ENCODE assay signal across 8 cellular contexts in the genomic region with DNA sequence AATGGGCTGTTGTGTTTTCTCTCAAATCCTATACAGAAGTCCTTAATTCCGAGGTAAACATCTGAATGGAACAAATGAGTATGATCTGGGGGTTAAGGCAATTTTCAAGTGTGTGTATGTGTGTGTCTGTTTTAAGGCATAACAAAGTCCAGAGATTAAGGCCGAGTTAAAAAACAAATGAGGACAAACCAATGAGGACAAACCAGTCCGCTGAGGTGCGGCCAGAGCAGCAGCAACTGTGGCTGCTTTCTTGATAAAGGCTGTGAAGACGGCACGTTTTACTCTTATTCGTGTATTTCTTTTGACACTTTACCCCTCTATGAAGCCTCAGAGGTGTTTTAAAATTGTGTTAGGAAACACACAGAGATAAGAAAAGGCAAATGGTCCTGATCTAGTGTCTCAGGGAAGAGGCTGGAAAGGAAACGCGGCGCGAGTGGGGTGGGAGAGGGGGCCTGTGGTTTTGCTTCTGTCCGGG. TPM values are rescaled to one million over a fixed set of nuclear protein-coding genes. Genes with fewer than 3 reads are reported as not detected.
DNase-seq lines count a peak whose midpoint lies in the region; ATAC-seq and TF ChIP-seq lines count a peak whose summit lies in the region.

No MANE protein-coding gene starts in this region.

- WGBS in aorta, 2 donors = 1% methylated on average over 12 of the region's 12 CpGs

- no peaks in the 10 kb centered on the region for H3K36me3 Mint-ChIP-seq in activated naive CD4-positive, alpha-beta T cell treated with anti-CD3 and anti-CD28 coated beads, Interleukin-2, amount 10 ng/mL, durations not matched to agents 7 days and 5 days

- H3K27ac Mint-ChIP-seq in activated naive CD4-positive, alpha-beta T cell treated with anti-CD3 and anti-CD28 coated beads, Interleukin-2, amount 10 ng/mL, durations not matched to agents 7 days and 5 days = no peak overlapping the region

- intact Hi-C loops in Right ventricle myocardium superior (cut with DNase I) (loop anchor here (5.0 kb wide), 1 partner anchor 81 kb away; no protein-coding TSS in a partner anchor), Right ventricle myocardium inferior (cut with DNase I) (loop anchor here (5.0 kb wide), 2 partner anchors 41 to 91 kb away; no protein-coding TSS in a partner anchor), lower lobe of right lung (cut with DNase I) (no loop called here), aorta (cut with DNase I) (loop anchor here (5.0 to 10.0 kb wide), 5 partner anchors 134 to 706 kb away; no protein-coding TSS in a partner anchor)

- H3K4me1 ChIP-seq in lower lobe of right lung (peaks cover 18% of the 10 kb centered on the region), aorta (ENCODE audit: control insufficient read depth in 1 of 2, insufficient read depth in 2 of 2, low read length in 2 of 2) (peaks cover 0 to 2% of the 10 kb centered on the region in 2 donors)

- ATAC-seq in Right ventricle myocardium superior (ENCODE audit: poor library complexity) (peak; percentile 12), Right ventricle myocardium inferior (no peak), lower lobe of right lung (peak in 1 of 2 donors; percentile 9), aorta (ENCODE audit: low FRiP score) (no peak), GM18517 (IDR thresholded peaks at IDR 0.05; ENCODE audit: unreplicated experiment) (no peak)

- H3K9me3 ChIP-seq in lower lobe of right lung = no peaks in the 10 kb centered on the region
- no peaks in the 10 kb centered on the region for H3K9me3 ChIP-seq in aorta (ENCODE audit: control insufficient read depth, low read length)

- H3K9me3 Mint-ChIP-seq in activated naive CD4-positive, alpha-beta T cell treated with anti-CD3 and anti-CD28 coated beads, Interleukin-2, amount 10 ng/mL, durations not matched to agents 7 days and 5 days = no peaks in the 10 kb centered on the region

- H3K27ac ChIP-seq in lower lobe of right lung = peak overlapping the region; percentile 94
- peak overlapping the region; percentile 89 to 95 for H3K27ac ChIP-seq in aorta (ENCODE audit: low read depth in 1 of 2, low read length in 2 of 2)

- H3K4me3 Mint-ChIP-seq in activated naive CD4-positive, alpha-beta T cell treated with anti-CD3 and anti-CD28 coated beads, Interleukin-2, amount 10 ng/mL, durations not matched to agents 7 days and 5 days = no peak overlapping the region

- TF ChIP-seq CTCF in cardiac fibroblast (IDR thresholded peaks at IDR 0.05; ENCODE audit: low read depth, low read length) (no peak), lower lobe of right lung (IDR thresholded peaks at IDR 0.05) (no peak)

- peaks cover 37% of the 10 kb centered on the region for H3K27me3 Mint-ChIP-seq in activated naive CD4-positive, alpha-beta T cell treated with anti-CD3 and anti-CD28 coated beads, Interleukin-2, amount 10 ng/mL, durations not matched to agents 7 days and 5 days

- no peaks in the 10 kb centered on the region for H3K27me3 ChIP-seq in lower lobe of right lung (ENCODE audit: low read depth)
- H3K27me3 ChIP-seq in aorta (ENCODE audit: control insufficient read depth in 1 of 2, insufficient read depth in 2 of 2, low read length in 1 of 2) = no peaks in the 10 kb centered on the region

- peaks cover 4% of the 10 kb centered on the region for H3K4me1 Mint-ChIP-seq in activated naive CD4-positive, alpha-beta T cell treated with anti-CD3 and anti-CD28 coated beads, Interleukin-2, amount 10 ng/mL, durations not matched to agents 7 days and 5 days

- no peaks in the 10 kb centered on the region for H3K36me3 ChIP-seq in lower lobe of right lung
- no peaks in the 10 kb centered on the region for H3K36me3 ChIP-seq in aorta (ENCODE audit: control insufficient read depth in 1 of 2, insufficient read depth in 2 of 2, low read length in 1 of 2)

- DNase-seq in Right ventricle myocardium superior (peak; percentile 41), Right ventricle myocardium inferior (ENCODE audit: missing footprints) (no peak), cardiac fibroblast (ENCODE audit: low read depth in 2 of 2) (peak; percentile 26 to 43), lower lobe of right lung (peak; percentile 41), aorta (peak in 1 of 2 donors; percentile 34)
- DNase-seq in activated naive CD4-positive, alpha-beta T cell treated with anti-CD3 and anti-CD28 coated beads, Interleukin-2, amount 10 ng/mL, durations not matched to agents 7 days and 5 days = no peak
- no peak for DNase-seq in activated naive CD4-positive, alpha-beta T cell treated with Interleukin-2 at 50 U/mL for 16 hours

- CTCF ChIA-PET in activated naive CD4-positive, alpha-beta T cell treated with anti-CD3 and anti-CD28 coated beads, Interleukin-2, amount 10 ng/mL, durations not matched to agents 7 days and 5 days (lab: Charles Lee) = no interaction called here

- peak overlapping the region; percentile 70 to 83 for H3K4me3 ChIP-seq in cardiac fibroblast (replicated peaks in 1 of 2; ENCODE audit: low read depth in 2 of 2, low read length in 2 of 2)
- peak overlapping the region; percentile 79 for H3K4me3 ChIP-seq in lower lobe of right lung
- H3K4me3 ChIP-seq in aorta (ENCODE audit: low read length in 2 of 2) = peak overlapping the region; percentile 20 to 81

RNA-seq across cellular contexts. Expression of a gene that starts 0.5 kb away (rescaled TPM):
- total RNA-seq in Right ventricle myocardium superior (4.6 TPM), Right ventricle myocardium inferior (6.7 TPM), lower lobe of right lung (27.6 TPM), aorta (10 to 100 TPM; 68.8 to 74.8 TPM)
- 10 to 100 TPM; 60.2 to 65.3 TPM for polyA plus RNA-seq in aorta

Comparison
In these comparisons a context has a peak if more than half of its experiments do, and no peak if none do; other contexts are left out.
1. DNase-seq: peak in Right ventricle myocardium superior (single experiment), cardiac fibroblast (2 of 2) and lower lobe of right lung (single experiment); none in Right ventricle myocardium inferior (single experiment), activated naive CD4-positive, alpha-beta T cell treated with anti-CD3 and anti-CD28 coated beads, Interleukin-2, amount 10 ng/mL, durations not matched to agents 7 days and 5 days (single experiment) and activated naive CD4-positive, alpha-beta T cell treated with Interleukin-2 at 50 U/mL for 16 hours (single experiment).
2. Peak in every context shown above with its lines, with median percentiles within 50 percentile points of each other: H3K4me3 ChIP-seq.